In the genomic region with DNA sequence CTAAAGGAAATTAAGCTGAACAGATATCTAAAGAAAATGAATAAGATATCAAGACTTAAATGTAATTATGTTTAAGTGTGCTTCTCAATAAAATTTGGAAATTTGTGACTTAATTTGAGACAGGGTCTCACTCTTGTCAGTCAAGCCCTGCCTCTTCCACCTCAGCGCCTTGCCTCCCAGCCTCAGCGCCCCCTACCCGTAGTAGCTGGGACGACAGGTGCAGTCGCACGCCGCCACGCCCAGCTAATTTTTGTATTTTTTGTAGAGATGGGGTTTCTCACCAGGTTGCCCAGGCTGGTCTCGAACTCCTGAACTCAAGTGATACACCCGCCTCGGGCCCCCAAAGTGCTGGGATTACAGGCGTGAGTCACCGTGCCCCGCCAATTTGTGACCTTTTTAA, we compare ENCODE assay signal across 14 cellular contexts.
A peak's percentile ranks its signal among the peaks of the same experiment; 100 is the strongest.
DNase-seq lines count a peak whose midpoint lies in the region; ATAC-seq, FAIRE-seq and TF ChIP-seq lines count a peak whose summit lies in the region.
"Had no signal": no experiment of that assay in that cellular context is flagged by ENCODE, and none has a peak within 500 bp of the region (broad histone marks: within the 10 kb centered on the region; RNA-seq: fewer than 3 reads in every experiment).

No MANE protein-coding gene starts in this region.

- no peak overlapping the region for H3K18ac ChIP-seq in H9 (ENCODE audit: insufficient read length, low read depth, low read length)

- no peak overlapping the region for H3K4ac ChIP-seq in H9 (ENCODE audit: low read depth, low read length)

- no peak overlapping the region for H3K4me2 ChIP-seq in H9 (ENCODE audit: insufficient read depth, insufficient read length, low read length)
- H3K4me2 ChIP-seq: PC-9 had no signal

- no peak overlapping the region for H2BK12ac ChIP-seq in H9 (ENCODE audit: insufficient read length, low read depth, low read length)

- no peaks in the 10 kb centered on the region for H3K79me1 ChIP-seq in H9 (ENCODE audit: insufficient read depth, low read depth, low read length, poor library complexity, severe bottlenecking)

- no peaks in the 10 kb centered on the region for H3K9me3 ChIP-seq in Caco-2
- H3K9me3 ChIP-seq in H9 (ENCODE audit: control insufficient read depth, low read depth, low read length): no peaks in the 10 kb centered on the region
- H3K9me3 ChIP-seq: esophagus muscularis mucosa had no signal

- H3K4me1 ChIP-seq in Caco-2 (no peaks in the 10 kb centered on the region), H9 (ENCODE audit: insufficient read depth, low read length) (no peaks in the 10 kb centered on the region; the same call in 1 of the 2 replicates)

- H3K56ac ChIP-seq in H9 (ENCODE audit: insufficient read length, low read depth, low read length): no peak overlapping the region

- POLR2A ChIA-PET in Caco-2 (lab: Charles Lee): no interaction called here

- H2AFZ ChIP-seq in H9 (ENCODE audit: low read length): no peak overlapping the region
- H2AFZ ChIP-seq: PC-9 had no signal

- H3K23ac ChIP-seq in H9 (ENCODE audit: insufficient read length, low read depth, low read length): no peak overlapping the region

- no peak overlapping the region for H2BK5ac ChIP-seq in H9 (ENCODE audit: insufficient read length, low read length)

- H3K4me3 Mint-ChIP-seq in Caco-2 (ENCODE audit: unreplicated experiment) (no peak overlapping the region), H9 (no peak overlapping the region), nephron progenitor cell (no peak overlapping the region)
- H3K4me3 Mint-ChIP-seq: activated CD4-positive, alpha-beta memory T cell treated with anti-CD3 and anti-CD28 coated beads for 36 hours; T-helper 17 cell had no signal

- DNase-seq in Caco-2 (peak in 1 of 2 experiments; percentile 44), H9 (peak; percentile 68), cardiac fibroblast (ENCODE audit: low read depth in 2 of 2) (no peak), nephron progenitor cell (peak; percentile 54), cortex of kidney (lab: John Stamatoyannopoulos, UW) (no peak), RCC 7860 (ENCODE audit: low spot score) (no peak), hypothalamus (lab: John Stamatoyannopoulos, UW) (no peak)
- DNase-seq: activated CD4-positive, alpha-beta memory T cell treated with anti-CD3 and anti-CD28 coated beads for 36 hours; activated naive CD4-positive, alpha-beta T cell treated with Interleukin-2 at 50 U/mL for 16 hours; caudate nucleus; PC-9; T-helper 17 cell had no signal

- H3K9me3 Mint-ChIP-seq in Caco-2 (ENCODE audit: unreplicated experiment) (no peaks in the 10 kb centered on the region), H9 (no peaks in the 10 kb centered on the region), nephron progenitor cell (no peaks in the 10 kb centered on the region)
- H3K9me3 Mint-ChIP-seq: activated CD4-positive, alpha-beta memory T cell treated with anti-CD3 and anti-CD28 coated beads for 36 hours had no signal

- H3K9ac ChIP-seq in H9 (ENCODE audit: extremely low read depth, insufficient read length, low read length): no peak overlapping the region

- no peak overlapping the region for H4K8ac ChIP-seq in H9 (replicated peaks; ENCODE audit: insufficient read length, low read depth, low read length)

- no peak overlapping the region for H4K91ac ChIP-seq in H9 (ENCODE audit: insufficient read length, low read depth, low read length)

- H3K4me3 ChIP-seq in Caco-2 (ENCODE audit: low read depth, low read length) (no peak overlapping the region), cardiac fibroblast (replicated peaks in 1 of 2; ENCODE audit: low read depth in 2 of 2, low read length in 2 of 2) (no peak overlapping the region)
- H3K4me3 ChIP-seq: esophagus muscularis mucosa, PC-9 had no signal

- H3K36me3 Mint-ChIP-seq in Caco-2 (ENCODE audit: insufficient read depth, unreplicated experiment) (peaks cover 6% of the 10 kb centered on the region), H9 (ENCODE audit: insufficient read depth in 1 of 3, low read depth in 3 of 3) (no peaks in the 10 kb centered on the region), nephron progenitor cell (ENCODE audit: low read depth) (no peaks in the 10 kb centered on the region)
- H3K36me3 Mint-ChIP-seq: activated CD4-positive, alpha-beta memory T cell treated with anti-CD3 and anti-CD28 coated beads for 36 hours had no signal

- H3K14ac ChIP-seq in H9 (ENCODE audit: insufficient read depth, low read length): no peak overlapping the region

- H4K20me1 ChIP-seq in H9 (ENCODE audit: control insufficient read depth, insufficient read depth, insufficient read length): no peaks in the 10 kb centered on the region

- intact Hi-C loops in Caco-2 (cut with micrococcal nuclease; ENCODE audit: unreplicated experiment): no loop called here

- no peaks in the 10 kb centered on the region for H3K27me3 ChIP-seq in Caco-2 (replicated peaks; ENCODE audit: control insufficient read depth, insufficient read depth, low read length)
- H3K27me3 ChIP-seq in H9 (ENCODE audit: insufficient read depth, low read length): no peaks in the 10 kb centered on the region
- H3K27me3 ChIP-seq: esophagus muscularis mucosa had no signal

- CTCF ChIA-PET in Caco-2 (lab: Charles Lee): no interaction called here

- TF ChIP-seq CTCF in Caco-2 (IDR thresholded peaks at IDR 0.05; ENCODE audit: insufficient read depth in 1 of 2, low read depth in 1 of 2, low read length in 1 of 2, severe bottlenecking in 1 of 2, unreplicated experiment in 1 of 2) (peak; percentile 43 to 50), H9 (conservative IDR thresholded peaks at IDR 0.05) (peak; percentile 88), cardiac fibroblast (IDR thresholded peaks at IDR 0.05; ENCODE audit: low read depth, low read length) (peak; percentile 28), nephron progenitor cell (IDR thresholded peaks at IDR 0.05) (peak; percentile 73)

- H3K79me2 ChIP-seq in H9 (ENCODE audit: insufficient read depth, low read length): no peaks in the 10 kb centered on the region

- H3T11ph ChIP-seq in H9 (ENCODE audit: low read length): no peak overlapping the region

- no CpG with 5 or more reads among the region's 14 CpGs for WGBS in H9 (ENCODE audit: extremely low coverage, insufficient read length, low lambda C conversion rate)

- H3K23me2 ChIP-seq in H9 (ENCODE audit: insufficient read length, low read depth, low read length, poor library complexity, severe bottlenecking): no peaks in the 10 kb centered on the region

- H2BK20ac ChIP-seq in H9 (ENCODE audit: low read depth, low read length, poor library complexity, severe bottlenecking): peak overlapping the region; percentile 45

- no peak overlapping the region for H2AK5ac ChIP-seq in H9 (ENCODE audit: insufficient read length, low read length)

- no peak overlapping the region for H2BK15ac ChIP-seq in H9 (ENCODE audit: low read depth, low read length)

- no peak overlapping the region for H3K27ac ChIP-seq in H9 (ENCODE audit: insufficient read length, low read depth, low read length)
- H3K27ac ChIP-seq: esophagus muscularis mucosa, PC-9 had no signal

- no peak for FAIRE-seq in RCC 7860 (lab: Jason Lieb, UNC)

- no peak for ATAC-seq in HG02981 (IDR thresholded peaks at IDR 0.05; ENCODE audit: unreplicated experiment)
- ATAC-seq: T-helper 17 cell had no signal

- H2BK120ac ChIP-seq in H9 (ENCODE audit: low read depth, low read length, poor library complexity, severe bottlenecking): no peak overlapping the region

- H3K36me3 ChIP-seq in Caco-2 (ENCODE audit: control insufficient read depth, insufficient read depth, low read length): no peaks in the 10 kb centered on the region
- H3K36me3 ChIP-seq: esophagus muscularis mucosa had no signal

- H4K5ac ChIP-seq in H9 (ENCODE audit: insufficient read length, low read depth, low read length): no peak overlapping the region

- H3K27me3 Mint-ChIP-seq in Caco-2 (ENCODE audit: insufficient read depth, unreplicated experiment): no peaks in the 10 kb centered on the region
- no peaks in the 10 kb centered on the region for H3K27me3 Mint-ChIP-seq in H9 (ENCODE audit: low read depth)
- peaks cover 4% of the 10 kb centered on the region for H3K27me3 Mint-ChIP-seq in nephron progenitor cell (ENCODE audit: low read depth, poor library complexity)
- H3K27me3 Mint-ChIP-seq: activated CD4-positive, alpha-beta memory T cell treated with anti-CD3 and anti-CD28 coated beads for 36 hours; T-helper 17 cell had no signal

- H3K4me1 Mint-ChIP-seq in Caco-2 (ENCODE audit: low read depth, unreplicated experiment): peaks cover 12% of the 10 kb centered on the region
- H3K4me1 Mint-ChIP-seq in H9: peaks cover 5 to 13% of the 10 kb centered on the region in 2 experiments
- H3K4me1 Mint-ChIP-seq in nephron progenitor cell: peaks cover 4% of the 10 kb centered on the region
- H3K4me1 Mint-ChIP-seq: T-helper 17 cell had no signal

- H3K27ac Mint-ChIP-seq in Caco-2 (ENCODE audit: unreplicated experiment): no peak overlapping the region
- no peak overlapping the region for H3K27ac Mint-ChIP-seq in H9
- no peak overlapping the region for H3K27ac Mint-ChIP-seq in nephron progenitor cell
- H3K27ac Mint-ChIP-seq: activated CD4-positive, alpha-beta memory T cell treated with anti-CD3 and anti-CD28 coated beads for 36 hours; T-helper 17 cell had no signal

- BruUV-seq in Caco-2 (replicated peaks; lab: Mats Ljungman, UMichigan): no TSS peak

Comparison
In these comparisons a context has a peak if more than half of its experiments do, and no peak if none do; other contexts are left out.
1. DNase-seq: peak in H9 (single experiment) and nephron progenitor cell (single experiment); none in cardiac fibroblast (0 of 2), cortex of kidney (single experiment), RCC 7860 (single experiment) and hypothalamus (0 of 51).
2. CTCF ChIP-seq: peak in every context shown above with its lines; median percentile 88 in H9; 73 in nephron progenitor cell; 46 in Caco-2; 28 in cardiac fibroblast.